ENCODE assay signal across 9 cellular contexts in genomic region chr2:173264603-173265366, GRCh38.
DNase-seq lines count a peak whose midpoint lies in the region; ATAC-seq, FAIRE-seq and TF ChIP-seq lines count a peak whose summit lies in the region.
"Had no signal": no experiment of that assay in that cellular context is flagged by ENCODE, and none has a peak within 500 bp of the region (broad histone marks: within the 10 kb centered on the region; RNA-seq: fewer than 3 reads in every experiment).

No MANE protein-coding gene starts in this region.

- H3K4me3 ChIP-seq in GM23338 (no peak overlapping the region), Loucy (ENCODE audit: low read length, poor library complexity, severe bottlenecking) (peak overlapping the region; percentile 58), H1 (ENCODE audit: extremely low read depth in 1 of 4, insufficient read depth in 2 of 4, low read depth in 3 of 4, low read length in 4 of 4) (no peak overlapping the region), upper lobe of right lung (no peak overlapping the region), vagina (no peak overlapping the region)
- H3K4me3 ChIP-seq: SJSA1 had no signal

- intact Hi-C loops in upper lobe of right lung (cut with DNase I) (no loop called here), vagina (cut with DNase I) (no loop called here)

- DNase-seq in GM23338 (ENCODE audit: low spot score) (peak; percentile 67), H1 (ENCODE audit: low read depth in 1 of 2, low spot score in 2 of 2) (no peak), upper lobe of right lung (no peak), vagina (ENCODE audit: extremely low spot score in 2 of 2) (no peak), NCI-H1105 (lab: John Stamatoyannopoulos, UW) (no peak)
- no peak for DNase-seq in stimulated activated CD4-positive, alpha-beta T cell treated with anti-CD3 and anti-CD28 coated beads, Interleukin-2, amount 100 ng/mL, for 48 hours

- H3K18ac ChIP-seq in H1 (ENCODE audit: extremely low read depth, low read length), result peak overlapping the region; percentile 33; the same call in 1 of the 2 replicates

- H3K36me3 Mint-ChIP-seq in GM23338 (ENCODE audit: low read depth), result peaks cover 6% of the 10 kb centered on the region; the same call in 1 of the 3 replicates

- POLR2A ChIA-PET in H1 (lab: Charles Lee; ENCODE audit: partially characterized antibody), result interaction anchor here (1.2 kb wide), 1 partner anchor 88 kb away, joined by 3 read pairs; no protein-coding TSS in a partner anchor

- H3K9me3 ChIP-seq in Loucy (ENCODE audit: insufficient read depth, low read depth, low read length), result no peaks in the 10 kb centered on the region
- H3K9me3 ChIP-seq in H1 (ENCODE audit: insufficient read depth in 2 of 2, low read depth in 1 of 2, low read length in 1 of 2), result no peaks in the 10 kb centered on the region
- H3K9me3 ChIP-seq in upper lobe of right lung, result no peaks in the 10 kb centered on the region
- no peaks in the 10 kb centered on the region for H3K9me3 ChIP-seq in vagina
- H3K9me3 ChIP-seq: SJSA1 had no signal

- H3K56ac ChIP-seq in H1 (replicated peaks; ENCODE audit: insufficient read length, low read depth, low read length), result no peak overlapping the region

- H3K27me3 ChIP-seq in GM23338 (ENCODE audit: insufficient read depth) (no peaks in the 10 kb centered on the region), Loucy (ENCODE audit: insufficient read depth, low read length, poor library complexity, severe bottlenecking) (no peaks in the 10 kb centered on the region), H1 (replicated peaks in 1 of 4; ENCODE audit: control insufficient read depth in 3 of 4, extremely low read depth in 1 of 4, insufficient read depth in 3 of 4, low read length in 3 of 4) (no peaks in the 10 kb centered on the region), upper lobe of right lung (no peaks in the 10 kb centered on the region), vagina (no peaks in the 10 kb centered on the region)
- H3K27me3 ChIP-seq: SJSA1 had no signal

- no peak overlapping the region for H4K5ac ChIP-seq in H1 (ENCODE audit: insufficient read length, low read depth, low read length)

- H3F3A ChIP-seq in GM23338 (replicated peaks; ENCODE audit: low read depth), result no peaks in the 10 kb centered on the region
- H3F3A ChIP-seq in Loucy (ENCODE audit: low read depth), result no peaks in the 10 kb centered on the region

- no peaks in the 10 kb centered on the region for H3K23me2 ChIP-seq in H1 (ENCODE audit: low read depth, low read length)

- H2BK120ac ChIP-seq in H1 (replicated peaks; ENCODE audit: low read depth, low read length), result no peak overlapping the region

- no peak for TF ChIP-seq RAD21 in H1 (IDR thresholded peaks at IDR 0.05 in 1 of 2, conservative IDR thresholded peaks at IDR 0.05 in 1 of 2; ENCODE audit: low read depth in 2 of 2, low read length in 2 of 2)

- peak overlapping the region; percentile 75; the same call in 1 of the 2 replicates for H2BK12ac ChIP-seq in H1 (ENCODE audit: low read depth, low read length)

- H3K4me2 ChIP-seq in GM23338 (no peak overlapping the region; the same call in 1 of the 2 replicates), Loucy (ENCODE audit: low read depth, low read length, poor library complexity, severe bottlenecking) (peak overlapping the region; percentile 71), H1 (ENCODE audit: insufficient read depth in 1 of 2, low read depth in 2 of 2, low read length in 2 of 2) (peak overlapping the region; percentile 15 to 22; a peak in 2 of 4 replicates)

- CTCF ChIA-PET in H1 (lab: Charles Lee; ENCODE audit: partially characterized antibody), result interaction anchor here (0.8 to 1.4 kb wide), 3 partner anchors 15 to 236 kb away, joined by 3 read pairs; no protein-coding TSS in a partner anchor

- TF ChIP-seq EP300 in H1 (IDR thresholded peaks at IDR 0.05; ENCODE audit: borderline replicate concordance in 1 of 2, low read depth in 2 of 2, low read length in 2 of 2), result no peak

- WGBS in H1 (ENCODE audit: extremely low coverage in 1 of 2, insufficient coverage in 1 of 2, insufficient read length in 1 of 2, insufficient replicate concordance in 2 of 2, low coverage in 1 of 2, low lambda C conversion rate in 2 of 2, missing lambda C conversion rate in 1 of 2), 2 experiments, result 64% methylated on average over 14 of the region's 14 CpGs; no CpG with 5 or more reads in 1 of the 2 experiments

- H2BK15ac ChIP-seq in H1 (ENCODE audit: low read length), result 0 out of 2 replicates have a peak overlapping the region, but pooled peaks have one; percentile 6

- H4K20me1 ChIP-seq in GM23338 (replicated peaks; ENCODE audit: insufficient read depth) (no peaks in the 10 kb centered on the region), Loucy (ENCODE audit: insufficient read depth, low read length, poor library complexity, severe bottlenecking) (no peaks in the 10 kb centered on the region), H1 (replicated peaks in 1 of 2; ENCODE audit: control insufficient read depth in 1 of 2, insufficient read depth in 2 of 2, low read length in 2 of 2) (no peaks in the 10 kb centered on the region)

- H2BK5ac ChIP-seq in H1 (ENCODE audit: low read depth, low read length), result peak overlapping the region; percentile 94; the same call in 1 of the 2 replicates

- H3K14ac ChIP-seq in H1 (ENCODE audit: insufficient read length), result no peak overlapping the region

- H2AK5ac ChIP-seq in H1 (ENCODE audit: low read depth, low read length), result 0 out of 2 replicates have a peak overlapping the region, but pooled peaks have one; percentile 91

- TF ChIP-seq CTCF in GM23338 (conservative IDR thresholded peaks at IDR 0.05; ENCODE audit: low read depth in 2 of 2), result no peak
- TF ChIP-seq CTCF in Loucy (conservative IDR thresholded peaks at IDR 0.05; ENCODE audit: low read length), result no peak
- no peak for TF ChIP-seq CTCF in H1 (IDR thresholded peaks at IDR 0.05; ENCODE audit: control extremely low read depth in 1 of 3, insufficient read depth in 1 of 3, low read depth in 1 of 3, low read length in 3 of 3)
- no peak for TF ChIP-seq CTCF in upper lobe of right lung (IDR thresholded peaks at IDR 0.05)
- no peak for TF ChIP-seq CTCF in vagina (IDR thresholded peaks at IDR 0.05)

- H3K23ac ChIP-seq in H1 (ENCODE audit: insufficient read length), result no peak overlapping the region

- FAIRE-seq in H1 (lab: Jason Lieb, UNC), result no peak

- ATAC-seq in GM18868 (IDR thresholded peaks at IDR 0.05; ENCODE audit: unreplicated experiment), result peak; percentile 99
- peak; percentile 80 for ATAC-seq in GM23338
- peak; percentile 94 for ATAC-seq in upper lobe of right lung

- peaks cover 22% of the 10 kb centered on the region for H3K4me1 ChIP-seq in GM23338 (ENCODE audit: insufficient read depth)
- H3K4me1 ChIP-seq in Loucy (ENCODE audit: insufficient read depth, low read length, poor library complexity, severe bottlenecking), result peaks cover 26% of the 10 kb centered on the region
- peaks cover 2 to 9% (median 6%) of the 10 kb centered on the region in 4 experiments for H3K4me1 ChIP-seq in H1 (replicated peaks in 1 of 4; ENCODE audit: control insufficient read depth in 3 of 4, insufficient read depth in 4 of 4, low read length in 3 of 4)
- H3K4me1 ChIP-seq in upper lobe of right lung, result no peaks in the 10 kb centered on the region
- no peaks in the 10 kb centered on the region for H3K4me1 ChIP-seq in vagina
- H3K4me1 ChIP-seq: SJSA1 had no signal

- peaks cover 28% of the 10 kb centered on the region for H3K4me1 Mint-ChIP-seq in GM23338

- peak overlapping the region; percentile 15; the same call in 1 of the 3 replicates for H3K4me3 Mint-ChIP-seq in GM23338

- H4K8ac ChIP-seq in H1 (ENCODE audit: extremely low read depth, insufficient read depth, low read length), result no peak overlapping the region

- H3K9me2 ChIP-seq in GM23338 (ENCODE audit: insufficient read depth), result no peaks in the 10 kb centered on the region
- H3K9me2 ChIP-seq in Loucy (replicated peaks; ENCODE audit: low read depth, low read length), result no peaks in the 10 kb centered on the region

- no peaks in the 10 kb centered on the region for H3K79me2 ChIP-seq in GM23338 (replicated peaks; ENCODE audit: insufficient read depth)
- H3K79me2 ChIP-seq in Loucy (ENCODE audit: insufficient read depth, low read length), result no peaks in the 10 kb centered on the region
- H3K79me2 ChIP-seq in H1 (ENCODE audit: control insufficient read depth in 1 of 2, insufficient read depth in 2 of 2, low read length in 2 of 2), result no peaks in the 10 kb centered on the region

- peak overlapping the region; percentile 26; the same call in 1 of the 2 replicates for H3K27ac Mint-ChIP-seq in GM23338

- H3K79me1 ChIP-seq in H1 (ENCODE audit: low read depth, low read length), result no peaks in the 10 kb centered on the region

- H3K27ac ChIP-seq in GM23338 (ENCODE audit: low read depth) (no peak overlapping the region; the same call in 1 of the 2 replicates), H1 (ENCODE audit: low read depth, low read length) (no peak overlapping the region), upper lobe of right lung (no peak overlapping the region), vagina (no peak overlapping the region)
- H3K27ac ChIP-seq: SJSA1 had no signal

- peaks cover 2% of the 10 kb centered on the region for H3K27me3 Mint-ChIP-seq in GM23338 (ENCODE audit: insufficient read depth, low read depth, poor library complexity)

- H2AFZ ChIP-seq in GM23338 (0 out of 2 replicates have a peak overlapping the region, but pooled peaks have one; percentile 0), Loucy (ENCODE audit: low read length) (peak overlapping the region; percentile 79), H1 (ENCODE audit: low read length) (peak overlapping the region; percentile 27; the same call in 1 of the 2 replicates)

- H4K91ac ChIP-seq in H1 (replicated peaks; ENCODE audit: insufficient read length, low read length), result peak overlapping the region; percentile 93

- TF ChIP-seq POLR2A in H1 (IDR thresholded peaks at IDR 0.05; ENCODE audit: control extremely low read depth in 1 of 2, low read depth in 2 of 2, low read length in 2 of 2) (no peak), vagina (IDR thresholded peaks at IDR 0.05) (no peak)

- H3K9ac ChIP-seq in Loucy (ENCODE audit: low read depth, low read length, poor library complexity, severe bottlenecking), result peak overlapping the region; percentile 59
- no peak overlapping the region for H3K9ac ChIP-seq in H1 (replicated peaks in 1 of 4; ENCODE audit: extremely low read depth in 1 of 4, low read depth in 3 of 4, low read length in 3 of 4)

- H2BK20ac ChIP-seq in H1 (ENCODE audit: low read length), result peak overlapping the region; percentile 57; the same call in 1 of the 2 replicates

- H3K36me3 ChIP-seq in GM23338 (ENCODE audit: insufficient read depth), result no peaks in the 10 kb centered on the region
- H3K36me3 ChIP-seq in Loucy (ENCODE audit: insufficient read depth, low read length), result no peaks in the 10 kb centered on the region
- H3K36me3 ChIP-seq in H1 (ENCODE audit: control insufficient read depth in 2 of 4, insufficient read depth in 4 of 4, low read length in 3 of 4), result no peaks in the 10 kb centered on the region; a peak in 1 of 8 replicates
- H3K36me3 ChIP-seq in upper lobe of right lung, result peaks cover 31% of the 10 kb centered on the region
- H3K36me3 ChIP-seq in vagina, result peaks cover 0 to 31% of the 10 kb centered on the region in 2 donors

- no peak overlapping the region for H3K4ac ChIP-seq in H1 (replicated peaks; ENCODE audit: insufficient read length, low read depth, low read length)

- H3K9me3 Mint-ChIP-seq in GM23338, result no peaks in the 10 kb centered on the region

TF ChIP-seq in GM23338, 12 proteins besides CTCF, POLR2A, EP300 and RAD21 (continues in another document):
- no peak for TF ChIP-seq STAT1 (IDR thresholded peaks at IDR 0.05; ENCODE audit: unreplicated experiment)

Comparison
In these comparisons a context has a peak if more than half of its experiments do, and no peak if none do; other contexts are left out.
1. H2AFZ ChIP-seq: peak in every context shown above with its lines; median percentile 79 in Loucy; 27 in H1; 0 in GM23338.